ENCODE assay signal across 8 cellular contexts in genomic region chr1:31335007-31335406, GRCh38. TPM values are rescaled to one million over a fixed set of nuclear protein-coding genes. Genes with fewer than 3 reads are reported as not detected.
DNase-seq lines count a peak whose midpoint lies in the region; ATAC-seq, FAIRE-seq and TF ChIP-seq lines count a peak whose summit lies in the region.

No MANE protein-coding gene starts in this region.

- no peaks in the 10 kb centered on the region for H3K9me3 Mint-ChIP-seq in CD4-positive, alpha-beta T cell

- CTCF ChIA-PET in CD4-positive, alpha-beta T cell (lab: Charles Lee) = no interaction called here

- no peak for ATAC-seq in CD4-positive, alpha-beta T cell (ENCODE audit: poor library complexity)
- no peak for ATAC-seq in HG03159 (IDR thresholded peaks at IDR 0.05; ENCODE audit: unreplicated experiment)

- H3K4me3 Mint-ChIP-seq in CD4-positive, alpha-beta T cell = no peak overlapping the region

- DNase-seq in CD4-positive, alpha-beta T cell = no peak
- peak; percentile 52 for DNase-seq in HCEC 1CT
- peak; percentile 58 for DNase-seq in NCI-H774 (lab: John Stamatoyannopoulos, UW)
- peak; percentile 67 for DNase-seq in choroid plexus epithelial cell (ENCODE audit: low read depth)
- DNase-seq in myocyte (ENCODE audit: low read depth) = peak; percentile 35
- no peak for DNase-seq in GM12892 (ENCODE audit: insufficient read length)
- no peak for DNase-seq in effector memory CD4-positive, alpha-beta T cell

- TF ChIP-seq CTCF in CD4-positive, alpha-beta T cell (IDR thresholded peaks at IDR 0.05) = peak; percentile 30
- TF ChIP-seq CTCF in choroid plexus epithelial cell (conservative IDR thresholded peaks at IDR 0.05; ENCODE audit: low read depth, low read length) = peak; percentile 68

- H3K27ac Mint-ChIP-seq in CD4-positive, alpha-beta T cell = no peak overlapping the region

- H3K4me3 ChIP-seq in choroid plexus epithelial cell (ENCODE audit: low read depth, low read length) = no peak overlapping the region
- no peak overlapping the region for H3K4me3 ChIP-seq in effector memory CD4-positive, alpha-beta T cell (ENCODE audit: insufficient read depth, low read depth, low read length, poor library complexity, severe bottlenecking)

- POLR2A ChIA-PET in CD4-positive, alpha-beta T cell (lab: Charles Lee) = no interaction called here

- no peaks in the 10 kb centered on the region for H3K9me3 ChIP-seq in CD4-positive, alpha-beta T cell (ENCODE audit: control insufficient read depth, low read length)
- H3K9me3 ChIP-seq in effector memory CD4-positive, alpha-beta T cell (ENCODE audit: control insufficient read depth, low read length) = no peaks in the 10 kb centered on the region

- TF ChIP-seq POLR2A in GM12892 (IDR thresholded peaks at IDR 0.05; ENCODE audit: low read depth, low read length) = no peak

- no peaks in the 10 kb centered on the region for H3K4me1 ChIP-seq in effector memory CD4-positive, alpha-beta T cell (ENCODE audit: control insufficient read depth, insufficient read depth, low read length, poor library complexity, severe bottlenecking)

- FAIRE-seq in GM12892 (lab: Jason Lieb, UNC) = no peak

- no peaks in the 10 kb centered on the region for H3K27me3 Mint-ChIP-seq in CD4-positive, alpha-beta T cell

- H3K36me3 Mint-ChIP-seq in CD4-positive, alpha-beta T cell (ENCODE audit: low read depth) = peaks cover 45% of the 10 kb centered on the region

- no peak overlapping the region for H3K27ac ChIP-seq in CD4-positive, alpha-beta T cell (ENCODE audit: low read depth, low read length)
- no peak overlapping the region for H3K27ac ChIP-seq in effector memory CD4-positive, alpha-beta T cell (ENCODE audit: insufficient read depth, low read length, poor library complexity, severe bottlenecking)

- no peaks in the 10 kb centered on the region for H3K4me1 Mint-ChIP-seq in CD4-positive, alpha-beta T cell (ENCODE audit: low read depth)

- no peaks in the 10 kb centered on the region for H3K27me3 ChIP-seq in CD4-positive, alpha-beta T cell (ENCODE audit: control insufficient read depth, insufficient read depth, low read length)
- no peaks in the 10 kb centered on the region for H3K27me3 ChIP-seq in effector memory CD4-positive, alpha-beta T cell (replicated peaks; ENCODE audit: control insufficient read depth, insufficient read depth, low read length, poor library complexity, severe bottlenecking)

- intact Hi-C loops in CD4-positive, alpha-beta T cell (cut with DNase I, micrococcal nuclease) = loop anchor here (5.0 to 10.0 kb wide), 2 partner anchors 153 to 170 kb away; no protein-coding TSS in a partner anchor

- peaks cover 5% of the 10 kb centered on the region for H3K36me3 ChIP-seq in effector memory CD4-positive, alpha-beta T cell (ENCODE audit: control insufficient read depth, insufficient read depth, low read length)

RNA-seq across cellular contexts. Expression of gene FABP3, which starts 37.9 kb away (rescaled TPM):
- not detected for total RNA-seq in CD4-positive, alpha-beta T cell
- 380 and 601 TPM in 2 replicates for total RNA-seq in myocyte
- polyA plus RNA-seq in myocyte (2012) = 786 TPM
- polyA plus RNA-seq in GM12892 (2012; ENCODE audit: missing spikeins) = 8.4 TPM

RNA-seq across cellular contexts. Expression of gene ZCCHC17, which starts 38.2 kb away (rescaled TPM):
- total RNA-seq in CD4-positive, alpha-beta T cell = 1 to 10 TPM; 7.3 to 7.6 TPM
- 32.9 and 34.7 TPM in 2 replicates for total RNA-seq in myocyte
- polyA plus RNA-seq in myocyte (2012) = 43.7 TPM
- 37.0 TPM for polyA plus RNA-seq in GM12892 (2012; ENCODE audit: missing spikeins)

RNA-seq across cellular contexts. Expression of gene SNRNP40, which starts 38.4 kb away (rescaled TPM):
- 10 to 100 TPM; 48.4 to 53.7 TPM for total RNA-seq in CD4-positive, alpha-beta T cell
- 54.6 and 55.3 TPM in 2 replicates for total RNA-seq in myocyte
- polyA plus RNA-seq in myocyte (2012) = 37.0 TPM
- polyA plus RNA-seq in GM12892 (2012; ENCODE audit: missing spikeins) = 58.4 TPM

Comparison
In these comparisons a context has a peak if more than half of its experiments do, and no peak if none do; other contexts are left out.
1. DNase-seq: peak in HCEC 1CT (single experiment), NCI-H774 (single experiment), choroid plexus epithelial cell (single experiment) and myocyte (single experiment); none in CD4-positive, alpha-beta T cell (0 of 10), GM12892 (single experiment) and effector memory CD4-positive, alpha-beta T cell (0 of 3).
2. RNA of gene FABP3, which starts 37.9 kb away (total RNA-seq): 380 to 601 TPM in myocyte; not detected in CD4-positive, alpha-beta T cell; every median in the first group is over 100 times any median in the second.